In the genomic region with DNA sequence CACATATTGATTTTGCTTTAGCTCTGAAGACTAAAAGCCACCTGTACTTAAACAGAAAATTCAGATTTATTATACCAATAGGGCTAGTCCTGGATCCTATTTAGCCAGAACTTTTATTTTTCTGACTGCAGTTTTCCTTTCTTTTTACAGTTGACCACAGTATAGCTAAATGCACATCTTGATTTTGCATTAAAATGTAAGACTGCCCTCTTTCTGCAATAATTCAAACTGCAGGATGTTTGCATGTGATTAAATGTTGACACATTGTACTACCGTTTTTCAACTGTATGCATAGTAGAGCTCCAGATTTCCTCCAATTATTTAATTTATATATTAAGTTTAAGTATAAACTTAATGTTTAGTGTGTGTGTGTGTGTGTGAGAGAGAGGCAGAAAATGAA, we compare ENCODE assay signal across 8 cellular contexts.
DNase-seq lines count a peak whose midpoint lies in the region; ATAC-seq and TF ChIP-seq lines count a peak whose summit lies in the region.

No MANE protein-coding gene starts in this region.

- no peaks in the 10 kb centered on the region for H3F3A ChIP-seq in SU-DHL-6 (ENCODE audit: insufficient read depth)

- H3K4me1 ChIP-seq in heart right ventricle (peaks cover 0 to 5% (median 0%) of the 10 kb centered on the region in 9 donors), testis (no peaks in the 10 kb centered on the region)

- no peaks in the 10 kb centered on the region for H3K9me2 ChIP-seq in SU-DHL-6 (replicated peaks; ENCODE audit: insufficient read depth, low read length)

- peak in 4 of 8 donors; percentile 44 to 59 (median 52) for ATAC-seq in heart right ventricle

- CTCF ChIA-PET in AG04449 (lab: Yijun Ruan, JAX), result interaction anchor here (0.6 to 3.1 kb wide), 19 partner anchors 8 to 850 kb away, joined by 3 to 18 read pairs (median 3); no protein-coding TSS in a partner anchor

- no peak overlapping the region for H3K4me3 ChIP-seq in AG04449 (ENCODE audit: low read depth, low read length)
- no peak overlapping the region for H3K4me3 ChIP-seq in SU-DHL-6 (ENCODE audit: insufficient read depth, low read length, poor library complexity, severe bottlenecking)
- no peak overlapping the region for H3K4me3 ChIP-seq in heart right ventricle
- H3K4me3 ChIP-seq in testis, result no peak overlapping the region

- no peaks in the 10 kb centered on the region for H4K20me1 ChIP-seq in SU-DHL-6 (ENCODE audit: low read depth, low read length)

- no peaks in the 10 kb centered on the region for H3K27me3 ChIP-seq in SU-DHL-6 (ENCODE audit: low read length)
- no peaks in the 10 kb centered on the region for H3K27me3 ChIP-seq in heart right ventricle
- H3K27me3 ChIP-seq in testis, result no peaks in the 10 kb centered on the region

- H3K9ac ChIP-seq in SU-DHL-6 (ENCODE audit: low read length), result no peak overlapping the region

- H2AFZ ChIP-seq in SU-DHL-6 (ENCODE audit: low read depth, low read length, severe bottlenecking), result no peak overlapping the region

- intact Hi-C loops in heart right ventricle (cut with DNase I) (no loop called here), testis (cut with DNase I; ENCODE audit: low total_unique reads) (no loop called here), posterior cingulate gyrus (cut with DNase I) (no loop called here)

- no peak overlapping the region for H3K4me2 ChIP-seq in SU-DHL-6 (ENCODE audit: low read depth, low read length, poor library complexity, severe bottlenecking)

- WGBS in heart right ventricle, 2 donors, result 0% methylated on average over 1 of the region's 1 CpG
- 15 to 21% methylated on average over 1 of the region's 1 CpG for WGBS in testis, 2 donors

- TF ChIP-seq CTCF in AG04449 (IDR thresholded peaks at IDR 0.05; ENCODE audit: insufficient read depth, low read length, missing control alignments) (peak; percentile 53), SU-DHL-6 (IDR thresholded peaks at IDR 0.05; ENCODE audit: insufficient read depth, low read length, poor library complexity, severe bottlenecking) (peak; percentile 36), heart right ventricle (IDR thresholded peaks at IDR 0.05) (peak; percentile 38 to 80 (median 69)), testis (IDR thresholded peaks at IDR 0.05) (peak; percentile 43 to 57 (median 56))

- H3K79me2 ChIP-seq in SU-DHL-6 (ENCODE audit: insufficient read depth, low read length), result no peaks in the 10 kb centered on the region

- TF ChIP-seq POLR2A in testis (IDR thresholded peaks at IDR 0.05), result no peak

- H3K36me3 ChIP-seq in SU-DHL-6 (ENCODE audit: low read length) (no peaks in the 10 kb centered on the region), heart right ventricle (no peaks in the 10 kb centered on the region), testis (ENCODE audit: low read depth, missing control alignments) (no peaks in the 10 kb centered on the region)

- H3K9me3 ChIP-seq in SU-DHL-6 (ENCODE audit: insufficient read depth, low read length) (no peaks in the 10 kb centered on the region), heart right ventricle (no peaks in the 10 kb centered on the region), testis (no peaks in the 10 kb centered on the region)

- POLR2A ChIA-PET in AG04449 (lab: Yijun Ruan, JAX), result interaction anchor here (0.9 kb wide), 1 partner anchor 114 kb away, joined by 3 read pairs; no protein-coding TSS in a partner anchor

- H3K27ac ChIP-seq in SU-DHL-6 (ENCODE audit: low read depth, low read length) (no peak overlapping the region), heart right ventricle (no peak overlapping the region), testis (no peak overlapping the region)

- DNase-seq in AG04449 (ENCODE audit: low read depth, low spot score) (peak; percentile 5), HS-5 (ENCODE audit: low read depth) (peak; percentile 41), heart right ventricle (no peak), testis (no peak), ureter (ENCODE audit: low spot score) (no peak), posterior cingulate gyrus (no peak)
- no peak for DNase-seq in activated CD4-positive, alpha-beta T cell treated with anti-CD3 and anti-CD28 coated beads, Interleukin-2, amount 50 U/mL, for 48 hours

Comparison
In these comparisons a context has a peak if more than half of its experiments do, and no peak if none do; other contexts are left out.
1. DNase-seq: peak in AG04449 (single experiment) and HS-5 (single experiment); none in heart right ventricle (0 of 2), testis (single experiment), ureter (single experiment), posterior cingulate gyrus (0 of 10) and activated CD4-positive, alpha-beta T cell treated with anti-CD3 and anti-CD28 coated beads, Interleukin-2, amount 50 U/mL, for 48 hours (0 of 2).
2. Peak in every context shown above with its lines, with median percentiles within 50 percentile points of each other: CTCF ChIP-seq.